Comparison of ENCODE assay signal across 1 cellular context in genomic region chr2:213787869-213788268, GRCh38.
TF ChIP-seq lines count a peak whose summit lies in the region.

No MANE protein-coding gene starts in this region.

TF ChIP-seq in IMR-90, 13 proteins besides CTCF, POLR2A, EP300 and RAD21:
- no peak for TF ChIP-seq MAZ (IDR thresholded peaks at IDR 0.05; ENCODE audit: borderline replicate concordance, low read depth, low read length)
- TF ChIP-seq MAFK (IDR thresholded peaks at IDR 0.05; ENCODE audit: low read depth, low read length): peak; percentile 39; the same call in 1 of the 2 replicates
